Comparison of ENCODE assay signal across 16 cellular contexts in the genomic region with DNA sequence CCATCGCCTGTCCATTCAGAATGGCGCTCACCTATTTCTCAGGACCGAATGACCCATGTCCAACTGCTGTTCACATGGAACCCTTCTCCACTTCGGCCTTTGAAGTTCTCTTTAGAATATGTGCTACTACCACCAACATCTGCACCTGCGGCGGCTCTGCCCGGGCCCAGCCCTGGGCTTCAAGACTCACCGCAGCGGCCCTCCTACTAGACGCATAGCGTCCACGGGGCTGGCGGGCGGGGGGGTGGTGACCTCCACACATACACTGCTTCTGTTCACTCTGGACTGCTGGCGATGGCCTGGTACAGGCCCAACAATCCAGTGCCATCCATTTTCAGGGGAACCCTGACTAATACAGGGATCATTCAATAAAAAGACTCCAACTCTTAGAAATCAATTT.
DNase-seq lines count a peak whose midpoint lies in the region; ATAC-seq and TF ChIP-seq lines count a peak whose summit lies in the region.
"Had no signal": no experiment of that assay in that cellular context is flagged by ENCODE, and none has a peak within 500 bp of the region (broad histone marks: within the 10 kb centered on the region; RNA-seq: fewer than 3 reads in every experiment).

No MANE protein-coding gene starts in this region.

- no peak overlapping the region for H4K91ac ChIP-seq in neuronal stem cell (ENCODE audit: low read depth, low read length, poor library complexity)

- no peak overlapping the region for H2AFZ ChIP-seq in neuronal stem cell (ENCODE audit: low read length)

- H3K14ac ChIP-seq in neuronal stem cell (ENCODE audit: low read length), result no peak overlapping the region

- H2BK12ac ChIP-seq in neuronal stem cell (ENCODE audit: low read length), result no peak overlapping the region

- no peak overlapping the region for H2BK5ac ChIP-seq in neuronal stem cell (ENCODE audit: low read length)

- H3K36me3 ChIP-seq in neuronal stem cell (replicated peaks in 1 of 2; ENCODE audit: control insufficient read depth in 2 of 2, insufficient read depth in 2 of 2, low read length in 2 of 2), result no peaks in the 10 kb centered on the region
- H3K36me3 ChIP-seq in left ventricle myocardium inferior, result no peaks in the 10 kb centered on the region
- H3K36me3 ChIP-seq: BE2C had no signal

- H3K23ac ChIP-seq in neuronal stem cell (ENCODE audit: low read depth, low read length, poor library complexity), result no peak overlapping the region

- no peaks in the 10 kb centered on the region for H3K9me3 ChIP-seq in neuronal stem cell (replicated peaks in 1 of 2; ENCODE audit: control insufficient read depth in 2 of 2, insufficient read depth in 1 of 2, low read depth in 1 of 2, low read length in 2 of 2)
- H3K9me3 ChIP-seq in left ventricle myocardium inferior (replicated peaks), result peaks cover 4% of the 10 kb centered on the region
- H3K9me3 ChIP-seq: BE2C had no signal

- H3K27ac ChIP-seq in neuronal stem cell (replicated peaks; ENCODE audit: low read length) (no peak overlapping the region), left ventricle myocardium inferior (replicated peaks) (no peak overlapping the region)

- intact Hi-C loops in left ventricle myocardium inferior (cut with micrococcal nuclease), result no loop called here

- H3K4me1 ChIP-seq in neuronal stem cell (ENCODE audit: control insufficient read depth in 2 of 2, insufficient read depth in 1 of 2, low read depth in 1 of 2, low read length in 2 of 2), result no peaks in the 10 kb centered on the region
- no peaks in the 10 kb centered on the region for H3K4me1 ChIP-seq in left ventricle myocardium inferior

- H3K27me3 ChIP-seq in neuronal stem cell (ENCODE audit: control insufficient read depth in 3 of 3, insufficient read depth in 3 of 3, low read depth in 1 of 3, low read length in 3 of 3) (no peaks in the 10 kb centered on the region), left ventricle myocardium inferior (ENCODE audit: low read depth) (no peaks in the 10 kb centered on the region)
- H3K27me3 ChIP-seq: BE2C had no signal

- H3K79me1 ChIP-seq in neuronal stem cell (ENCODE audit: low read depth, low read length), result peaks cover under 1% of the 10 kb centered on the region

- H3K9ac ChIP-seq in neuronal stem cell (ENCODE audit: low read depth, low read length, poor library complexity), result no peak overlapping the region

- TF ChIP-seq CTCF in GM12865 (IDR thresholded peaks at IDR 0.05; ENCODE audit: insufficient read depth, low read depth, low read length, missing control alignments), result no peak
- TF ChIP-seq CTCF in fibroblast of pulmonary artery (IDR thresholded peaks at IDR 0.05; ENCODE audit: low read length, missing control alignments), result no peak
- no peak for TF ChIP-seq CTCF in left ventricle myocardium inferior (IDR thresholded peaks at IDR 0.05; ENCODE audit: borderline replicate concordance)

- no peak overlapping the region for H2BK15ac ChIP-seq in neuronal stem cell (ENCODE audit: low read length)

- no CpG with 5 or more reads among the region's 15 CpGs for WGBS in neuronal stem cell (ENCODE audit: extremely low coverage in 2 of 2, insufficient read length in 2 of 2, insufficient replicate concordance in 1 of 2), 2 donors

- H2AK5ac ChIP-seq in neuronal stem cell (ENCODE audit: low read depth, low read length), result peak overlapping the region; percentile 42

- H3K4me3 ChIP-seq in GM12865 (ENCODE audit: low read depth, low read length) (no peak overlapping the region), fibroblast of pulmonary artery (replicated peaks; ENCODE audit: low read depth, low read length) (no peak overlapping the region), neuronal stem cell (ENCODE audit: low read length in 2 of 2) (no peak overlapping the region), left ventricle myocardium inferior (no peak overlapping the region)
- H3K4me3 ChIP-seq: GM12878 had no signal

- peak; percentile 10 for DNase-seq in GM12865 (ENCODE audit: low read depth)
- peak; percentile 0 for DNase-seq in fibroblast of pulmonary artery (ENCODE audit: low read depth)
- no peak for DNase-seq in neuronal stem cell (ENCODE audit: low spot score)
- DNase-seq in medulla oblongata (ENCODE audit: extremely low spot score), result no peak
- no peak for DNase-seq in left ventricle myocardium inferior
- DNase-seq: BE2C; C1 segment of cervical spinal cord; CD4-positive, alpha-beta T cell; DMS153; DMS79; GF-D8; GOT3; H9 had no signal

- no peak overlapping the region for H4K8ac ChIP-seq in neuronal stem cell (ENCODE audit: low read depth, low read length)

- no peak overlapping the region for H3K4me2 ChIP-seq in neuronal stem cell (ENCODE audit: insufficient read depth, low read length, poor library complexity, severe bottlenecking)

- ATAC-seq in HG03095 (IDR thresholded peaks at IDR 0.05; ENCODE audit: unreplicated experiment), result no peak
- ATAC-seq: GM12878, HepG2 had no signal

- H3K18ac ChIP-seq in neuronal stem cell (ENCODE audit: low read length), result no peak overlapping the region

- no peak overlapping the region for H2BK120ac ChIP-seq in neuronal stem cell (ENCODE audit: low read depth, low read length)

- no peak overlapping the region for H3K4ac ChIP-seq in neuronal stem cell (ENCODE audit: low read length)

Comparison
In these comparisons a context has a peak if more than half of its experiments do, and no peak if none do; other contexts are left out.
1. DNase-seq: peak in GM12865 (single experiment) and fibroblast of pulmonary artery (single experiment); none in neuronal stem cell (single experiment), medulla oblongata (single experiment) and left ventricle myocardium inferior (single experiment).